ENCODE assay signal across 10 cellular contexts in the genomic region with DNA sequence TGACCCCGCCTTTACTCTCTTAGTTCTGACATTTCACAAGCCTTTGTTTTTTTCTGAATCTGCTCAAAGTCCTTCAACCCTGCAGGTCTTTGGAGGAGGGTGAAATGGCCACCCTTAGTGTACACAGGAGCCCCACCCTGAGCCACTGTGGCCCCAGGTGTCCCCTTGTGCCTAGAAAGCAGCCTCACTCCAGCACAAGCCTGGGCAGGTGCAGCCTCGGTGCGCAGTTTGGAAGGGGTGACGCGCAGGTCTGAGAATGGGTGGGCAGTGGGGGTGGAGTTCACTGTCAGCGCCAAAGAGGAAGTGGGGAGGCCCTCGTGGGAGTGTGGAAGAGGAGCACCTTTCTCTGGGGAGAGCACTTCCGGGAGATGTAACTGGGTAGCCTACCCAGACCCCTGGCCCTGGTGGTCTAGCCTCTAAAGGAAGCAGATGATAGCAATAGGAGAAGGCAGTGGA. TPM values are rescaled to one million over a fixed set of nuclear protein-coding genes. Genes with fewer than 3 reads are reported as not detected.
DNase-seq lines count a peak whose midpoint lies in the region; ATAC-seq, FAIRE-seq and TF ChIP-seq lines count a peak whose summit lies in the region.
"Had no signal": no experiment of that assay in that cellular context is flagged by ENCODE, and none has a peak within 500 bp of the region (broad histone marks: within the 10 kb centered on the region; RNA-seq: fewer than 3 reads in every experiment).

No MANE protein-coding gene starts in this region.

- ATAC-seq in HG02885 (IDR thresholded peaks at IDR 0.05; ENCODE audit: poor library complexity, unreplicated experiment): peak; percentile 67
- ATAC-seq in activated CD8-positive, alpha-beta T cell treated with anti-CD3 and anti-CD28 coated beads for 36 hours: peak; percentile 91

- CTCF ChIA-PET in activated CD8-positive, alpha-beta T cell treated with anti-CD3 and anti-CD28 coated beads for 36 hours (lab: Charles Lee): no interaction called here

- DNase-seq in GM12865 (ENCODE audit: low read depth): peak; percentile 13
- DNase-seq in activated CD8-positive, alpha-beta T cell treated with anti-CD3 and anti-CD28 coated beads for 36 hours: peak; percentile 75
- peak; percentile 62 for DNase-seq in osteoblast (ENCODE audit: insufficient read length, low spot score, missing footprints)
- no peak for DNase-seq in amygdala (lab: John Stamatoyannopoulos, UW)
- no peak for DNase-seq in H54 (ENCODE audit: insufficient read length, low spot score)
- no peak for DNase-seq in iPS-NIHi11 (ENCODE audit: low spot score)
- DNase-seq in caudate nucleus (lab: John Stamatoyannopoulos, UW): no peak

- H3K27ac Mint-ChIP-seq in activated CD8-positive, alpha-beta T cell treated with anti-CD3 and anti-CD28 coated beads for 36 hours: peak overlapping the region; percentile 32

- H3K79me2 ChIP-seq in osteoblast (ENCODE audit: insufficient read depth, low read length): no peaks in the 10 kb centered on the region

- POLR2A ChIA-PET in activated CD8-positive, alpha-beta T cell treated with anti-CD3 and anti-CD28 coated beads for 36 hours (lab: Charles Lee): interaction anchor here (0.6 kb wide), 1 partner anchor 90 kb away, joined by 3 read pairs; no protein-coding TSS in a partner anchor

- H2AFZ ChIP-seq in osteoblast (ENCODE audit: low read length): no peak overlapping the region

- H3K4me3 ChIP-seq in GM12865 (ENCODE audit: low read depth, low read length) (no peak overlapping the region), osteoblast (ENCODE audit: insufficient read depth, low read length) (no peak overlapping the region)
- H3K4me3 ChIP-seq: testis had no signal

- H3K4me3 Mint-ChIP-seq in activated CD8-positive, alpha-beta T cell treated with anti-CD3 and anti-CD28 coated beads for 36 hours: peak overlapping the region; percentile 7

- H3K27ac ChIP-seq in osteoblast (ENCODE audit: low read depth, low read length): no peak overlapping the region
- H3K27ac ChIP-seq in caudate nucleus (ENCODE audit: low read depth, low read length): no peak overlapping the region
- H3K27ac ChIP-seq: testis had no signal

- peaks cover 5% of the 10 kb centered on the region for H3K27me3 ChIP-seq in osteoblast (ENCODE audit: insufficient read depth, low read length)
- H3K27me3 ChIP-seq: testis had no signal

- H3K36me3 ChIP-seq in osteoblast (ENCODE audit: insufficient read depth, low read length): no peaks in the 10 kb centered on the region

- no peaks in the 10 kb centered on the region for H3K9me3 ChIP-seq in osteoblast (ENCODE audit: low read depth, low read length)
- H3K9me3 ChIP-seq: testis had no signal

- H3K4me1 Mint-ChIP-seq in activated CD8-positive, alpha-beta T cell treated with anti-CD3 and anti-CD28 coated beads for 36 hours (ENCODE audit: low read depth): peaks cover 8% of the 10 kb centered on the region

- no peak overlapping the region for H3K4me2 ChIP-seq in osteoblast (ENCODE audit: insufficient read depth, low read length)

- no peaks in the 10 kb centered on the region for H3K27me3 Mint-ChIP-seq in activated CD8-positive, alpha-beta T cell treated with anti-CD3 and anti-CD28 coated beads for 36 hours

- FAIRE-seq in H54 (lab: Jason Lieb, UNC): no peak

- intact Hi-C loops in activated CD8-positive, alpha-beta T cell treated with anti-CD3 and anti-CD28 coated beads for 36 hours (cut with micrococcal nuclease): no loop called here

- H3K9me3 Mint-ChIP-seq in activated CD8-positive, alpha-beta T cell treated with anti-CD3 and anti-CD28 coated beads for 36 hours: no peaks in the 10 kb centered on the region

- no peaks in the 10 kb centered on the region for H3K36me3 Mint-ChIP-seq in activated CD8-positive, alpha-beta T cell treated with anti-CD3 and anti-CD28 coated beads for 36 hours (ENCODE audit: low read depth)
- H3K36me3 Mint-ChIP-seq: brain had no signal

- no peak for TF ChIP-seq CTCF in GM12865 (IDR thresholded peaks at IDR 0.05; ENCODE audit: insufficient read depth, low read depth, low read length, missing control alignments)
- no peak for TF ChIP-seq CTCF in activated CD8-positive, alpha-beta T cell treated with anti-CD3 and anti-CD28 coated beads for 36 hours (IDR thresholded peaks at IDR 0.05)
- no peak for TF ChIP-seq CTCF in osteoblast (IDR thresholded peaks at IDR 0.05; ENCODE audit: extremely low read depth, low read depth, low read length)

- H4K20me1 ChIP-seq in osteoblast (ENCODE audit: insufficient read depth, low read length): no peaks in the 10 kb centered on the region

- no peak for TF ChIP-seq POLR2A in H54 (IDR thresholded peaks at IDR 0.05; ENCODE audit: low read depth, low read length)

- no peaks in the 10 kb centered on the region for H3K4me1 ChIP-seq in osteoblast (ENCODE audit: insufficient read depth, low read length)

RNA-seq across cellular contexts. Expression of gene DAB2IP, which starts 17.1 kb away (rescaled TPM):
- total RNA-seq in activated CD8-positive, alpha-beta T cell treated with anti-CD3 and anti-CD28 coated beads for 36 hours: 1 to 10 TPM in 1 of 2 experiments, under 1 TPM in 1; 0.54 to 1.5 TPM
- 49.2 and 60.8 TPM in 2 replicates for total RNA-seq in osteoblast

Comparison
In these comparisons a context has a peak if more than half of its experiments do, and no peak if none do; other contexts are left out.
1. DNase-seq: peak in GM12865 (single experiment), activated CD8-positive, alpha-beta T cell treated with anti-CD3 and anti-CD28 coated beads for 36 hours (single experiment) and osteoblast (single experiment); none in amygdala (0 of 56), H54 (single experiment), iPS-NIHi11 (single experiment) and caudate nucleus (0 of 61).
2. RNA of gene DAB2IP, which starts 17.1 kb away (total RNA-seq): 49.2 to 60.8 TPM in osteoblast; 0.54 to 1.5 TPM in activated CD8-positive, alpha-beta T cell treated with anti-CD3 and anti-CD28 coated beads for 36 hours; every median in the first group is over 10 times any median in the second.